In the genomic region with DNA sequence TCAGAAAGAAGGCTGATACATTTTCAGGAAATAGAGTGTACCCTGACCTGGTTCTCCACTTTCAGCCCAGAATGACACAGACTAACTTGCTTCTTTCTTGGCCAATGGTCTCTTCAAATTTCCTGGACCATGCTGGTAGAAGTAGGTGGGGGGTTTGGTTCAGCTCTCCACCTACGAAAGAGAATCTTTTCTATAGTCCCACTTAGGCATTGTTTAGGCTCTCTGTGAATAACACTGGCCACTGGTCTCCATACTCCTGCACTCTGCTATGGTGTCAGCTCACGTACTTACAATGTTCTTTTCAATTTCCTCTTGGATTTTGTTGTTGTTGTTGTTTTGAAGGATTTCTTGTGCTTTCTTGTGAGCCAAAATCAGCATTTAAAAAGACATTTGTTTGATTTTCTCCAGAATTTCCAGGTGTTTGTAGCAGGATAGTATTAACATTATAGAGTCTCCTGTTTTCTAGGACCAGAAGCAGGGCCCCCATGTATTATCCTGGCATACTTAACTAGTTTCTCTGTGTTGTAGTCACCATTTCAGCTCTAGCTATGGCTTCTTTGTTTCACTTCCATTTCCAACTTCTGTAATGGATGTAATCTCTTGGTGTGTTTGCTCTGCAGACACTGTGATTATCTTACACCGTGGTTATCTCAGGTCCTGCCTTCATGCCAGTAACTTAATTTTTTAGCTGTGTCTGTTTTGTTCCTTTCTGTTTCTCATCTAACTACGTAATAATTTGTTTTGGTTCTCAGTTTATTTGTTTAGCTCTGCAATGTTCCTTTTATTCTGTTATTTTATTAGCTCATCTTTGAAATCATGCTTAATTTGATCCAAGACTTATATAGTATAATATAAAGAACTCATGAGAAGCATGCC, we compare ENCODE assay signal across 1 cellular context.
A peak's percentile ranks its signal among the peaks of the same experiment; 100 is the strongest.
TF ChIP-seq lines count a peak whose summit lies in the region.

No MANE protein-coding gene starts in this region.

TF ChIP-seq in SK-N-SH treated with all-trans-retinoic acid at 6 μM for 48 hours, 23 proteins besides CTCF, POLR2A, EP300 and RAD21 (continued from another document):
- no peak for TF ChIP-seq SNAI2 (CRISPR knock-in tag; IDR thresholded peaks at IDR 0.05)
- no peak for TF ChIP-seq GLIS3 (CRISPR knock-in tag; IDR thresholded peaks at IDR 0.05)
- TF ChIP-seq ARNTL (CRISPR knock-in tag; IDR thresholded peaks at IDR 0.05; ENCODE audit: borderline replicate concordance, low read depth), result no peak
- TF ChIP-seq ZNF70 (CRISPR knock-in tag; IDR thresholded peaks at IDR 0.05), result no peak
- TF ChIP-seq, protein P1, sequence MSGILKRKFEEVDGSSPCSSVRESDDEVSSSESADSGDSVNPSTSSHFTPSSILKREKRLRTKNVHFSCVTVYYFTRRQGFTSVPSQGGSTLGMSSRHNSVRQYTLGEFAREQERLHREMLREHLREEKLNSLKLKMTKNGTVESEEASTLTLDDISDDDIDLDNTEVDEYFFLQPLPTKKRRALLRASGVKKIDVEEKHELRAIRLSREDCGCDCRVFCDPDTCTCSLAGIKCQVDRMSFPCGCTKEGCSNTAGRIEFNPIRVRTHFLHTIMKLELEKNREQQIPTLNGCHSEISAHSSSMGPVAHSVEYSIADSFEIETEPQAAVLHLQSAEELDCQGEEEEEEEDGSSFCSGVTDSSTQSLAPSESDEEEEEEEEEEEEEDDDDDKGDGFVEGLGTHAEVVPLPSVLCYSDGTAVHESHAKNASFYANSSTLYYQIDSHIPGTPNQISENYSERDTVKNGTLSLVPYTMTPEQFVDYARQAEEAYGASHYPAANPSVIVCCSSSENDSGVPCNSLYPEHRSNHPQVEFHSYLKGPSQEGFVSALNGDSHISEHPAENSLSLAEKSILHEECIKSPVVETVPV (CRISPR knock-in tag; IDR thresholded peaks at IDR 0.05), result 0 out of 2 replicates have a peak, but pooled peaks have one; percentile 13
- peak; percentile 80; the same call in 1 of the 2 replicates for TF ChIP-seq TCF4 (CRISPR knock-in tag; IDR thresholded peaks at IDR 0.05; ENCODE audit: borderline replicate concordance)
- no peak for TF ChIP-seq CSDC2 (CRISPR knock-in tag; IDR thresholded peaks at IDR 0.05)
- TF ChIP-seq ISL1 (CRISPR knock-in tag; IDR thresholded peaks at IDR 0.05), result no peak
- no peak for TF ChIP-seq ZC3H10 (CRISPR knock-in tag; IDR thresholded peaks at IDR 0.05)
- TF ChIP-seq BACH2 (CRISPR knock-in tag; IDR thresholded peaks at IDR 0.05; ENCODE audit: borderline replicate concordance), result no peak
- no peak for TF ChIP-seq ESRRG (CRISPR knock-in tag; IDR thresholded peaks at IDR 0.05)
